ENCODE assay signal across 15 cellular contexts in genomic region chr12:46391630-46392029, GRCh38. TPM values are rescaled to one million over a fixed set of nuclear protein-coding genes. Genes with fewer than 3 reads are reported as not detected.
A peak's percentile ranks its signal among the peaks of the same experiment; 100 is the strongest.
DNase-seq lines count a peak whose midpoint lies in the region; ATAC-seq and TF ChIP-seq lines count a peak whose summit lies in the region.
"Had no signal": no experiment of that assay in that cellular context is flagged by ENCODE, and none has a peak within 500 bp of the region (broad histone marks: within the 10 kb centered on the region; RNA-seq: fewer than 3 reads in every experiment).

No MANE protein-coding gene starts in this region.

- 93% methylated on average over 1 of the region's 1 CpG for WGBS in HUES64

- peaks cover 31% of the 10 kb centered on the region for H3K36me3 ChIP-seq in HUES64 (ENCODE audit: insufficient read depth, low read length)
- no peaks in the 10 kb centered on the region for H3K36me3 ChIP-seq in colonic mucosa
- H3K36me3 ChIP-seq: upper lobe of right lung had no signal

- no peaks in the 10 kb centered on the region for H3K9me3 Mint-ChIP-seq in activated B cell treated with CpG ODN at 0.5 μM for 24 hours

- CTCF ChIA-PET in activated B cell treated with CpG ODN at 0.5 μM for 24 hours (lab: Charles Lee) = interaction anchor here (0.8 kb wide), 1 partner anchor 270 kb away, joined by 4 read pairs; no protein-coding TSS in a partner anchor

- H3K27me3 Mint-ChIP-seq in activated B cell treated with CpG ODN at 0.5 μM for 24 hours = no peaks in the 10 kb centered on the region
- H3K27me3 Mint-ChIP-seq: CD4-positive, CD25-positive, alpha-beta regulatory T cell had no signal

- DNase-seq in activated B cell treated with CpG ODN at 0.5 μM for 24 hours = no peak
- peak; percentile 91 for DNase-seq in fibroblast of the conjunctiva (ENCODE audit: low read depth)
- peak; percentile 97 for DNase-seq in stromal cell of bone marrow (ENCODE audit: low read depth)
- DNase-seq in colonic mucosa = no peak
- no peak for DNase-seq in SHP77 (lab: John Stamatoyannopoulos, UW)
- DNase-seq in stimulated activated CD4-positive, alpha-beta T cell treated with anti-CD3 and anti-CD28 coated beads, Interleukin-2, amount 100 ng/mL, for 48 hours = no peak
- DNase-seq: activated CD4-positive, alpha-beta T cell treated with anti-CD3 and anti-CD28 coated beads, Interleukin-2, amount 50 U/mL, for 4 hours; amniotic stem cell; CD4-positive, CD25-positive, alpha-beta regulatory T cell; DND-41; NCI-H1436 treated with DMSO at 0.1 percent for 48 hours; NCI-H526 treated with DMSO at 0.1 percent for 48 hours; posterior cingulate gyrus; upper lobe of right lung had no signal

- peak overlapping the region; percentile 44; the same call in 1 of the 2 replicates for H3K9ac ChIP-seq in HUES64 (ENCODE audit: low read depth, low read length)
- H3K9ac ChIP-seq in colonic mucosa (ENCODE audit: low read depth in 2 of 2, low read length in 2 of 2) = no peak overlapping the region

- peak overlapping the region; percentile 83 for H3K27ac ChIP-seq in HUES64 (ENCODE audit: low read depth, low read length)
- H3K27ac ChIP-seq in colonic mucosa = no peak overlapping the region

- H3K4me1 ChIP-seq in HUES64 (ENCODE audit: insufficient read depth, low read length) (peaks cover 70% of the 10 kb centered on the region), colonic mucosa (peaks cover 9% of the 10 kb centered on the region)

- POLR2A ChIA-PET in activated B cell treated with CpG ODN at 0.5 μM for 24 hours (lab: Charles Lee) = interaction anchor here (0.5 to 1.7 kb wide), 3 partner anchors 20 to 125 kb away, joined by 3 to 4 read pairs (median 4); no protein-coding TSS in a partner anchor

- peaks cover 27% of the 10 kb centered on the region for H3K36me3 Mint-ChIP-seq in activated B cell treated with CpG ODN at 0.5 μM for 24 hours (ENCODE audit: low read depth)

- H3K4me3 Mint-ChIP-seq in activated B cell treated with CpG ODN at 0.5 μM for 24 hours = no peak overlapping the region
- H3K4me3 Mint-ChIP-seq: CD4-positive, CD25-positive, alpha-beta regulatory T cell had no signal

- peak overlapping the region; percentile 91 for H3K27ac Mint-ChIP-seq in activated B cell treated with CpG ODN at 0.5 μM for 24 hours

- TF ChIP-seq CTCF in activated B cell treated with CpG ODN at 0.5 μM for 24 hours (IDR thresholded peaks at IDR 0.05) = no peak
- no peak for TF ChIP-seq CTCF in colonic mucosa (IDR thresholded peaks at IDR 0.05)

- H3K9me3 ChIP-seq in HUES64 (ENCODE audit: insufficient read depth, low read depth, low read length) = no peaks in the 10 kb centered on the region
- no peaks in the 10 kb centered on the region for H3K9me3 ChIP-seq in colonic mucosa
- H3K9me3 ChIP-seq: upper lobe of right lung had no signal

- peaks cover 58% of the 10 kb centered on the region for H3K4me1 Mint-ChIP-seq in activated B cell treated with CpG ODN at 0.5 μM for 24 hours

- no peak overlapping the region for H3K4me3 ChIP-seq in HUES64 (ENCODE audit: low read length)
- no peak overlapping the region for H3K4me3 ChIP-seq in colonic mucosa
- H3K4me3 ChIP-seq: upper lobe of right lung had no signal

- H3K27me3 ChIP-seq in HUES64 (ENCODE audit: insufficient read depth, low read length) (no peaks in the 10 kb centered on the region), colonic mucosa (no peaks in the 10 kb centered on the region)
- H3K27me3 ChIP-seq: upper lobe of right lung had no signal

- no peak for ATAC-seq in activated B cell treated with CpG ODN at 0.5 μM for 24 hours (ENCODE audit: low read depth)
- ATAC-seq: upper lobe of right lung had no signal

- intact Hi-C loops in activated B cell treated with CpG ODN at 0.5 μM for 24 hours (cut with micrococcal nuclease) = no loop called here
- intact Hi-C loops in colonic mucosa (cut with DNase I) = no loop called here

RNA-seq across cellular contexts. Expression of gene SLC38A2, which starts 19.1 kb away (rescaled TPM):
- polyA plus RNA-seq in HUES64 (2013, experiment 1 of 2) = 197 TPM
- polyA plus RNA-seq in HUES64 (2013, experiment 2 of 2) = 203 TPM
- 231 and 247 TPM in 2 replicates for total RNA-seq in activated B cell treated with CpG ODN at 0.5 μM for 24 hours
- total RNA-seq in colonic mucosa = 100 to 1,000 TPM in 1 of 2 donors, 10 to 100 TPM in 1; 98.5 to 158 TPM

Comparison
In these comparisons a context has a peak if more than half of its experiments do, and no peak if none do; other contexts are left out.
1. DNase-seq: peak in fibroblast of the conjunctiva (single experiment) and stromal cell of bone marrow (single experiment); none in activated B cell treated with CpG ODN at 0.5 μM for 24 hours (single experiment), colonic mucosa (single experiment), SHP77 (0 of 2) and stimulated activated CD4-positive, alpha-beta T cell treated with anti-CD3 and anti-CD28 coated beads, Interleukin-2, amount 100 ng/mL, for 48 hours (0 of 2).